ENCODE assay signal across 13 cellular contexts in genomic region chr19:14564651-14565297, GRCh38. TPM values are rescaled to one million over a fixed set of nuclear protein-coding genes. Genes with fewer than 3 reads are reported as not detected.
DNase-seq lines count a peak whose midpoint lies in the region; ATAC-seq and TF ChIP-seq lines count a peak whose summit lies in the region.
"Not testable (repeated sequence)": the region's sequence is repeated elsewhere in the genome, so short reads cannot be mapped to it uniquely, and the experiment has no call there.
"Had no signal": no experiment of that assay in that cellular context is flagged by ENCODE, and none has a peak within 500 bp of the region (broad histone marks: within the 10 kb centered on the region; RNA-seq: fewer than 3 reads in every experiment).

No MANE protein-coding gene starts in this region.

- TF ChIP-seq EP300 in suprapubic skin (IDR thresholded peaks at IDR 0.05): not testable (repeated sequence)

- not testable (repeated sequence) for H3K36me3 Mint-ChIP-seq in T-helper 17 cell (ENCODE audit: low read depth)
- H3K36me3 Mint-ChIP-seq in activated T-helper 17 cell treated with anti-CD3 and anti-CD28 coated beads, Interleukin-2, amount 50 U/mL, for 72 hours (ENCODE audit: low read depth): peaks cover 33% of the 10 kb centered on the region
- H3K36me3 Mint-ChIP-seq in effector memory CD8-positive, alpha-beta T cell (ENCODE audit: insufficient read depth): peaks cover 36% of the 10 kb centered on the region
- H3K36me3 Mint-ChIP-seq in naive thymus-derived CD8-positive, alpha-beta T cell: peaks cover 0 to 44% (median 2%) of the 10 kb centered on the region in 3 donors

- not testable (repeated sequence) for H3K27me3 Mint-ChIP-seq in T-helper 17 cell; activated T-helper 17 cell treated with anti-CD3 and anti-CD28 coated beads, Interleukin-2, amount 50 U/mL, for 72 hours; effector memory CD8-positive, alpha-beta T cell; naive thymus-derived CD8-positive, alpha-beta T cell

- peak overlapping the region; percentile 47 for H3K27ac ChIP-seq in suprapubic skin

- TF ChIP-seq POLR2A in suprapubic skin (IDR thresholded peaks at IDR 0.05): not testable (repeated sequence)

- in situ Hi-C loops in GM13976 (cut with MboI; ENCODE audit: low sequenced_read_pairs, unreplicated experiment): loop anchor here (25.0 kb wide), 2 partner anchors 323 to 548 kb away; partner anchors contain the start of genes OR7A17 and SYDE1

- H3K27ac Mint-ChIP-seq in T-helper 17 cell; activated T-helper 17 cell treated with anti-CD3 and anti-CD28 coated beads, Interleukin-2, amount 50 U/mL, for 72 hours: not testable (repeated sequence)
- H3K27ac Mint-ChIP-seq in effector memory CD8-positive, alpha-beta T cell: peak overlapping the region; percentile 71 to 85
- H3K27ac Mint-ChIP-seq in naive thymus-derived CD8-positive, alpha-beta T cell: peak overlapping the region in 6 of 10 donors; percentile 8 to 68 (median 42)

- DNase-seq in AG20443 (ENCODE audit: low spot score) (peak; percentile 0), GM13976 (ENCODE audit: low spot score) (peak; percentile 6), NAMALWA (ENCODE audit: low spot score) (peak; percentile 34)
- not testable (repeated sequence) for DNase-seq in T-helper 17 cell; effector memory CD8-positive, alpha-beta T cell; naive thymus-derived CD8-positive, alpha-beta T cell; suprapubic skin (ENCODE audit: low spot score in 2 of 2)

- peak; percentile 3 for ATAC-seq in T-helper 17 cell
- peak; percentile 4 for ATAC-seq in activated T-helper 17 cell treated with anti-CD3 and anti-CD28 coated beads, Interleukin-2, amount 50 U/mL, for 72 hours (replicated peaks)
- peak; percentile 6 for ATAC-seq in effector memory CD8-positive, alpha-beta T cell (replicated peaks)
- ATAC-seq in naive thymus-derived CD8-positive, alpha-beta T cell: peak in 1 of 2 donors; percentile 2

- H3K9me3 Mint-ChIP-seq in activated T-helper 17 cell treated with anti-CD3 and anti-CD28 coated beads, Interleukin-2, amount 50 U/mL, for 72 hours; effector memory CD8-positive, alpha-beta T cell; naive thymus-derived CD8-positive, alpha-beta T cell: not testable (repeated sequence)

- peaks cover 31% of the 10 kb centered on the region for H3K4me1 Mint-ChIP-seq in T-helper 17 cell
- H3K4me1 Mint-ChIP-seq in activated T-helper 17 cell treated with anti-CD3 and anti-CD28 coated beads, Interleukin-2, amount 50 U/mL, for 72 hours: peaks cover 11% of the 10 kb centered on the region
- peaks cover 43 to 65% of the 10 kb centered on the region in 2 donors for H3K4me1 Mint-ChIP-seq in effector memory CD8-positive, alpha-beta T cell (ENCODE audit: low read depth in 2 of 2)
- H3K4me1 Mint-ChIP-seq in naive thymus-derived CD8-positive, alpha-beta T cell: peaks cover 27 to 54% (median 37%) of the 10 kb centered on the region in 4 donors

- H3K4me3 ChIP-seq in suprapubic skin: not testable (repeated sequence)

- not testable (repeated sequence) for TF ChIP-seq CTCF in GM13976 (IDR thresholded peaks at IDR 0.05; ENCODE audit: borderline replicate concordance, control extremely low read depth, extremely low read depth, insufficient read depth, missing control alignments); suprapubic skin (IDR thresholded peaks at IDR 0.05)

- H3K4me3 Mint-ChIP-seq in T-helper 17 cell; activated T-helper 17 cell treated with anti-CD3 and anti-CD28 coated beads, Interleukin-2, amount 50 U/mL, for 72 hours; naive thymus-derived CD8-positive, alpha-beta T cell: not testable (repeated sequence)
- peak overlapping the region in 1 of 2 donors; percentile 73 for H3K4me3 Mint-ChIP-seq in effector memory CD8-positive, alpha-beta T cell

- POLR2A ChIA-PET in naive thymus-derived CD8-positive, alpha-beta T cell (lab: Charles Lee): not testable (repeated sequence)

- H3K4me1 ChIP-seq in suprapubic skin: peaks cover 47% of the 10 kb centered on the region

- H3K36me3 ChIP-seq in suprapubic skin: peaks cover 35% of the 10 kb centered on the region

- WGBS in suprapubic skin: 70% methylated on average over 19 of the region's 22 CpGs

- not testable (repeated sequence) for H3K9me3 ChIP-seq in T-helper 17 cell (ENCODE audit: control insufficient read depth, low read length, poor library complexity, severe bottlenecking); suprapubic skin

- H3K27me3 ChIP-seq in suprapubic skin: not testable (repeated sequence)

RNA-seq across cellular contexts. Expression of gene NDUFB7, which starts 7.1 kb away (rescaled TPM):
- total RNA-seq in T-helper 17 cell (10 to 100 TPM; 60.7 to 62.5 TPM), suprapubic skin (100 to 1,000 TPM; 196 to 394 (median 340) TPM)
- 100 to 1,000 TPM in 1 of 2 donors, 10 to 100 TPM in 1; 79.7 to 132 TPM for total RNA-seq in activated T-helper 17 cell treated with anti-CD3 and anti-CD28 coated beads, Interleukin-2, amount 50 U/mL, for 72 hours
- total RNA-seq in naive thymus-derived CD8-positive, alpha-beta T cell: 10 to 100 TPM; 61.6 to 64.6 TPM
- 100 to 1,000 TPM; 209 to 236 (median 230) TPM for polyA plus RNA-seq in naive thymus-derived CD8-positive, alpha-beta T cell

RNA-seq across cellular contexts. Expression of gene CLEC17A, which starts 18.1 kb away (rescaled TPM):
- total RNA-seq in T-helper 17 cell (1 to 10 TPM in 1 of 2 donors, under 1 TPM in 1; 0.34 to 2.4 TPM), suprapubic skin (not detected)
- 1 to 10 TPM in 1 of 2 donors, under 1 TPM in 1; 0.78 to 2.0 TPM for total RNA-seq in activated T-helper 17 cell treated with anti-CD3 and anti-CD28 coated beads, Interleukin-2, amount 50 U/mL, for 72 hours
- 1 to 10 TPM; 4.0 to 4.3 TPM for total RNA-seq in naive thymus-derived CD8-positive, alpha-beta T cell
- not detected for polyA plus RNA-seq in naive thymus-derived CD8-positive, alpha-beta T cell
- total RNA-seq: H9, HT-29, IMR-90, LHCN-M2 had no signal
- polyA plus RNA-seq: CD8-positive, alpha-beta memory T cell had no signal

RNA-seq across cellular contexts. Expression of gene TECR, which starts 35.4 kb away (rescaled TPM):
- 100 to 1,000 TPM; 111 to 125 TPM for total RNA-seq in T-helper 17 cell
- total RNA-seq in activated T-helper 17 cell treated with anti-CD3 and anti-CD28 coated beads, Interleukin-2, amount 50 U/mL, for 72 hours: 100 to 1,000 TPM; 100 to 139 TPM
- 100 to 1,000 TPM; 179 to 182 TPM for total RNA-seq in naive thymus-derived CD8-positive, alpha-beta T cell
- 100 to 1,000 TPM; 193 to 300 (median 261) TPM for polyA plus RNA-seq in naive thymus-derived CD8-positive, alpha-beta T cell
- total RNA-seq in suprapubic skin: 100 to 1,000 TPM; 111 to 176 (median 150) TPM

RNA-seq across cellular contexts. Expression of gene DNAJB1, which starts 46.6 kb away (rescaled TPM):
- total RNA-seq in T-helper 17 cell (100 to 1,000 TPM; 483 to 558 TPM), suprapubic skin (100 to 1,000 TPM in 3 of 4 donors, 10 to 100 TPM in 1; 54.5 to 197 (median 145) TPM)
- 100 to 1,000 TPM in 1 of 2 donors, 10 to 100 TPM in 1; 79.4 to 140 TPM for total RNA-seq in activated T-helper 17 cell treated with anti-CD3 and anti-CD28 coated beads, Interleukin-2, amount 50 U/mL, for 72 hours
- total RNA-seq in naive thymus-derived CD8-positive, alpha-beta T cell: 100 to 1,000 TPM; 165 to 171 TPM
- polyA plus RNA-seq in naive thymus-derived CD8-positive, alpha-beta T cell: 100 to 1,000 TPM; 205 to 348 (median 344) TPM
